ENCODE assay signal across 17 cellular contexts in the genomic region with DNA sequence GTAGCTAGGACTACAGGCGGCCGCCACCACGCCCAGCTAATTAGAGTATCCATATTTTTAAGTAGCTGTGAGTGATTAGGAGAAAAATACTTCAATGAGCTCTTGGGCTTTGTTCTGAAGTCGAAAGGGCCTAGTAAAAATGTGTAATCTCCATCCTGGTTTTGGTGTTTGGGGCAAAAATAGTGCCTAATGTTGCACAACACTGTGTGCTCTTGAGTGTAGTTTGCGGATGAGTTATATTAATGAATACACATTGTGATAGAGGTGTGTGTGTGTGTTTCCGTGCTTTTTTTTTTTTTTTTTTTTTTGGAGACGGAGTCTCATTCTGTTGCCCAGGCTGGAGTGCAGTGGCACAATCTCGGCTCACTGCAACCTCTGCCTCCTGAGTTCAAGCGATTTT.
"Had no signal": no experiment of that assay in that cellular context is flagged by ENCODE, and none has a peak within 500 bp of the region (broad histone marks: within the 10 kb centered on the region; RNA-seq: fewer than 3 reads in every experiment).

No MANE protein-coding gene starts in this region.

- H3K9me3 Mint-ChIP-seq: effector memory CD8-positive, alpha-beta T cell; naive thymus-derived CD4-positive, alpha-beta T cell; stimulated activated effector memory CD8-positive, alpha-beta T cell treated with anti-CD3 and anti-CD28 coated beads, Interleukin-12 subunit alpha, Interleukin-12 subunit beta, amount 100 ng/mL, for 72 hours had no signal

- H3K4me3 Mint-ChIP-seq: effector memory CD8-positive, alpha-beta T cell; naive thymus-derived CD4-positive, alpha-beta T cell; stimulated activated effector memory CD8-positive, alpha-beta T cell treated with anti-CD3 and anti-CD28 coated beads, Interleukin-12 subunit alpha, Interleukin-12 subunit beta, amount 100 ng/mL, for 72 hours had no signal

- H3K4me2 ChIP-seq: smooth muscle cell had no signal

- DNase-seq: effector memory CD8-positive, alpha-beta T cell; gastrocnemius medialis; hypothalamus; kidney glomerular epithelial cell; naive thymus-derived CD4-positive, alpha-beta T cell; right cardiac atrium; stimulated activated CD4-positive, alpha-beta T cell treated with anti-CD3 and anti-CD28 coated beads, Interleukin-4, amount 100 ng/mL, for 1 hour; stimulated activated naive CD8-positive, alpha-beta T cell treated with anti-CD3 and anti-CD28 coated beads, Interleukin-15, Interleukin-2, amounts not matched to agents 100 U/mL and 50 U/mL, for 24 hours; tibial artery had no signal

- H3K9me3 ChIP-seq: esophagus muscularis mucosa, gastrocnemius medialis, heart right ventricle, neutrophil, suprapubic skin, tibial artery had no signal

- H3K27me3 Mint-ChIP-seq: effector memory CD8-positive, alpha-beta T cell; naive thymus-derived CD4-positive, alpha-beta T cell had no signal

- H3K27ac Mint-ChIP-seq: effector memory CD8-positive, alpha-beta T cell; stimulated activated effector memory CD8-positive, alpha-beta T cell treated with anti-CD3 and anti-CD28 coated beads, Interleukin-12 subunit alpha, Interleukin-12 subunit beta, amount 100 ng/mL, for 72 hours had no signal

- H3K4me3 ChIP-seq: esophagus muscularis mucosa, gastrocnemius medialis, heart right ventricle, smooth muscle cell, suprapubic skin, tibial artery had no signal

- ATAC-seq: effector memory CD8-positive, alpha-beta T cell; gastrocnemius medialis; heart right ventricle; naive thymus-derived CD4-positive, alpha-beta T cell; right cardiac atrium; stimulated activated effector memory CD8-positive, alpha-beta T cell treated with anti-CD3 and anti-CD28 coated beads, Interleukin-12 subunit alpha, Interleukin-12 subunit beta, amount 100 ng/mL, for 72 hours; stimulated activated naive CD8-positive, alpha-beta T cell treated with anti-CD3 and anti-CD28 coated beads, Interleukin-15, Interleukin-2, amounts not matched to agents 100 U/mL and 50 U/mL, for 24 hours had no signal

- H3K36me3 Mint-ChIP-seq: naive thymus-derived CD4-positive, alpha-beta T cell had no signal

- FAIRE-seq: islet of Langerhans had no signal

- H3K27ac ChIP-seq: epithelial cell of prostate, esophagus muscularis mucosa, gastrocnemius medialis, suprapubic skin, tibial artery had no signal

- H3K27me3 ChIP-seq: esophagus muscularis mucosa, gastrocnemius medialis, heart right ventricle, neutrophil, suprapubic skin, tibial artery had no signal

- H3K36me3 ChIP-seq: esophagus muscularis mucosa, gastrocnemius medialis, heart right ventricle, neutrophil, suprapubic skin, tibial artery had no signal
